5 cellular contexts compared by ENCODE assay signal in genomic region chr16:59612910-59613620, GRCh38.
DNase-seq lines count a peak whose midpoint lies in the region; TF ChIP-seq lines count a peak whose summit lies in the region.
"Not testable (repeated sequence)": the region's sequence is repeated elsewhere in the genome, so short reads cannot be mapped to it uniquely, and the experiment has no call there.

No MANE protein-coding gene starts in this region.

- not testable (repeated sequence) for H3K4me2 ChIP-seq in H9 (ENCODE audit: insufficient read depth, insufficient read length, low read length)

- not testable (repeated sequence) for H3K4me3 ChIP-seq in HUES64 (ENCODE audit: low read length); NT2/D1 (ENCODE audit: insufficient read length, low read depth)

- H2BK120ac ChIP-seq in H9 (ENCODE audit: low read depth, low read length, poor library complexity, severe bottlenecking), result not testable (repeated sequence)

- not testable (repeated sequence) for H3K56ac ChIP-seq in H9 (ENCODE audit: insufficient read length, low read depth, low read length)

- not testable (repeated sequence) for H3K23me2 ChIP-seq in H9 (ENCODE audit: insufficient read length, low read depth, low read length, poor library complexity, severe bottlenecking)

- H3T11ph ChIP-seq in H9 (ENCODE audit: low read length), result not testable (repeated sequence)

- H3K9ac ChIP-seq in H9 (ENCODE audit: extremely low read depth, insufficient read length, low read length); HUES64 (ENCODE audit: low read depth, low read length); NT2/D1 (ENCODE audit: insufficient read length, low read depth): not testable (repeated sequence)

- H3K4me1 ChIP-seq in H9 (ENCODE audit: insufficient read depth, low read length); NT2/D1 (ENCODE audit: insufficient read depth, insufficient read length): not testable (repeated sequence)
- H3K4me1 ChIP-seq in HUES64 (ENCODE audit: insufficient read depth, low read length), result peaks cover 39% of the 10 kb centered on the region

- not testable (repeated sequence) for H4K20me1 ChIP-seq in H9 (ENCODE audit: control insufficient read depth, insufficient read depth, insufficient read length)

- not testable (repeated sequence) for H3K4me3 Mint-ChIP-seq in H9; glutamatergic neuron (ENCODE audit: unreplicated experiment)

- not testable (repeated sequence) for H2BK15ac ChIP-seq in H9 (ENCODE audit: low read depth, low read length)

- peak overlapping the region in 1 of 3 experiments; percentile 70; a peak in 1 of 7 replicates for H3K27ac Mint-ChIP-seq in H9
- H3K27ac Mint-ChIP-seq in glutamatergic neuron (ENCODE audit: unreplicated experiment), result peak overlapping the region; percentile 24

- H3K27me3 ChIP-seq in H9 (ENCODE audit: insufficient read depth, low read length); NT2/D1 (ENCODE audit: insufficient read depth, insufficient read length): not testable (repeated sequence)
- H3K27me3 ChIP-seq in HUES64 (ENCODE audit: insufficient read depth, low read length), result peaks cover 23% of the 10 kb centered on the region

- not testable (repeated sequence) for H3K9me3 ChIP-seq in H9 (ENCODE audit: control insufficient read depth, low read depth, low read length); HUES64 (ENCODE audit: insufficient read depth, low read depth, low read length)
- H3K9me3 ChIP-seq in NT2/D1 (ENCODE audit: insufficient read depth, low read length), result peaks cover 48% of the 10 kb centered on the region; the same call in 1 of the 2 replicates

- not testable (repeated sequence) for TF ChIP-seq CTCF in H9 (conservative IDR thresholded peaks at IDR 0.05); glutamatergic neuron (IDR thresholded peaks at IDR 0.05; ENCODE audit: partially characterized antibody, unreplicated experiment)

- not testable (repeated sequence) for H4K8ac ChIP-seq in H9 (replicated peaks; ENCODE audit: insufficient read length, low read depth, low read length)

- H3K79me1 ChIP-seq in H9 (ENCODE audit: insufficient read depth, low read depth, low read length, poor library complexity, severe bottlenecking), result not testable (repeated sequence)

- H2BK20ac ChIP-seq in H9 (ENCODE audit: low read depth, low read length, poor library complexity, severe bottlenecking), result not testable (repeated sequence)

- DNase-seq in H9 (peak; percentile 65), NT2/D1 (ENCODE audit: low read depth, low spot score) (peak; percentile 22), islet precursor cell (peak; percentile 61)
- DNase-seq in glutamatergic neuron, result not testable (repeated sequence)

- not testable (repeated sequence) for H3K27ac ChIP-seq in H9 (ENCODE audit: insufficient read length, low read depth, low read length)
- peak overlapping the region; percentile 11; the same call in 1 of the 2 replicates for H3K27ac ChIP-seq in HUES64 (ENCODE audit: low read depth, low read length)

- peaks cover 18% of the 10 kb centered on the region for H3K27me3 Mint-ChIP-seq in H9 (ENCODE audit: low read depth)
- not testable (repeated sequence) for H3K27me3 Mint-ChIP-seq in glutamatergic neuron (ENCODE audit: unreplicated experiment)

- not testable (repeated sequence) for H3K4ac ChIP-seq in H9 (ENCODE audit: low read depth, low read length)

- H3K9me3 Mint-ChIP-seq in H9; glutamatergic neuron (ENCODE audit: unreplicated experiment): not testable (repeated sequence)

- H3K36me3 ChIP-seq in HUES64 (ENCODE audit: insufficient read depth, low read length); NT2/D1 (ENCODE audit: insufficient read depth, insufficient read length, low read length): not testable (repeated sequence)

- WGBS in H9 (ENCODE audit: extremely low coverage, insufficient read length, low lambda C conversion rate), result no CpG with 5 or more reads among the region's 8 CpGs
- WGBS in HUES64, result 22% methylated on average over 7 of the region's 8 CpGs

- not testable (repeated sequence) for H3K14ac ChIP-seq in H9 (ENCODE audit: insufficient read depth, low read length)

- H4K91ac ChIP-seq in H9 (ENCODE audit: insufficient read length, low read depth, low read length), result not testable (repeated sequence)

- H2BK12ac ChIP-seq in H9 (ENCODE audit: insufficient read length, low read depth, low read length), result not testable (repeated sequence)

- H3K79me2 ChIP-seq in H9 (ENCODE audit: insufficient read depth, low read length), result not testable (repeated sequence)

- H2BK5ac ChIP-seq in H9 (ENCODE audit: insufficient read length, low read length), result not testable (repeated sequence)

- not testable (repeated sequence) for H3K23ac ChIP-seq in H9 (ENCODE audit: insufficient read length, low read depth, low read length)

- H4K5ac ChIP-seq in H9 (ENCODE audit: insufficient read length, low read depth, low read length), result not testable (repeated sequence)

- not testable (repeated sequence) for H3K18ac ChIP-seq in H9 (ENCODE audit: insufficient read length, low read depth, low read length)

- H2AK5ac ChIP-seq in H9 (ENCODE audit: insufficient read length, low read length), result not testable (repeated sequence)

- H3K36me3 Mint-ChIP-seq in H9 (ENCODE audit: insufficient read depth in 1 of 3, low read depth in 3 of 3); glutamatergic neuron (ENCODE audit: unreplicated experiment): not testable (repeated sequence)

- H3K4me1 Mint-ChIP-seq in H9, result peaks cover 17 to 36% of the 10 kb centered on the region in 2 experiments
- not testable (repeated sequence) for H3K4me1 Mint-ChIP-seq in glutamatergic neuron (ENCODE audit: low read depth, unreplicated experiment)

- not testable (repeated sequence) for H2AFZ ChIP-seq in H9 (ENCODE audit: low read length)
